Comparison of ENCODE assay signal across 1 cellular context in genomic region chr9:98219794-98220370, GRCh38.
TF ChIP-seq lines count a peak whose summit lies in the region.

No MANE protein-coding gene starts in this region.

TF ChIP-seq in GM23338, 12 proteins besides CTCF, POLR2A, EP300 and RAD21 (continued from another document):
- TF ChIP-seq CREB1 (CRISPR knock-in tag; IDR thresholded peaks at IDR 0.05; ENCODE audit: low read depth), result no peak
- TF ChIP-seq ZNF462 (CRISPR knock-in tag; IDR thresholded peaks at IDR 0.05), result no peak
- no peak for TF ChIP-seq JUNB (IDR thresholded peaks at IDR 0.05; ENCODE audit: unreplicated experiment)
- TF ChIP-seq ETS1 (IDR thresholded peaks at IDR 0.05), result no peak
- TF ChIP-seq EZH2 (IDR thresholded peaks at IDR 0.05; ENCODE audit: low read depth, unreplicated experiment), result no peak
- TF ChIP-seq REST (IDR thresholded peaks at IDR 0.05; ENCODE audit: unreplicated experiment), result no peak
- no peak for TF ChIP-seq POLR2AphosphoS5 (IDR thresholded peaks at IDR 0.05; ENCODE audit: low read depth)
- no peak for TF ChIP-seq EZH2phosphoT487 (IDR thresholded peaks at IDR 0.05; ENCODE audit: unreplicated experiment)
